In genomic region chr9:35749515-35750255, GRCh38 we compare ENCODE assay signal across 8 cellular contexts. TPM values are rescaled to one million over a fixed set of nuclear protein-coding genes. Genes with fewer than 3 reads are reported as not detected.
DNase-seq lines count a peak whose midpoint lies in the region; ATAC-seq and TF ChIP-seq lines count a peak whose summit lies in the region.

No MANE protein-coding gene starts in this region.

- H3K14ac ChIP-seq in mesenchymal stem cell (ENCODE audit: low read length in 2 of 2), result peak overlapping the region in 1 of 2 experiments; percentile 63

- TF ChIP-seq CTCF in activated B cell treated with CpG ODN at 0.5 μM for 24 hours (IDR thresholded peaks at IDR 0.05), result no peak

- peak overlapping the region; percentile 86 for H4K91ac ChIP-seq in mesenchymal stem cell (ENCODE audit: low read length)

- peak overlapping the region; percentile 93 for H3K4me3 Mint-ChIP-seq in activated B cell treated with CpG ODN at 0.5 μM for 24 hours

- no peak overlapping the region for H2BK5ac ChIP-seq in mesenchymal stem cell (ENCODE audit: low read depth, low read length, poor library complexity, severe bottlenecking)

- peak overlapping the region; percentile 81 for H2BK120ac ChIP-seq in mesenchymal stem cell (ENCODE audit: low read depth, low read length)

- H3K36me3 Mint-ChIP-seq in activated B cell treated with CpG ODN at 0.5 μM for 24 hours (ENCODE audit: low read depth), result peaks cover 54% of the 10 kb centered on the region

- peak overlapping the region; percentile 52 to 64 for H3K4ac ChIP-seq in mesenchymal stem cell (ENCODE audit: low read depth in 1 of 2, low read length in 2 of 2)

- ATAC-seq in GM19397 (IDR thresholded peaks at IDR 0.05; ENCODE audit: unreplicated experiment), result peak; percentile 29
- ATAC-seq in HG03460 (IDR thresholded peaks at IDR 0.05; ENCODE audit: unreplicated experiment), result peak; percentile 35
- ATAC-seq in activated B cell treated with CpG ODN at 0.5 μM for 24 hours (ENCODE audit: low read depth), result peak; percentile 47

- H3K9me3 ChIP-seq in BLaER1 treated with 17β-estradiol and CSF1 and Interleukin-3, amounts not matched to agents 10 nM and 100 nM (replicated peaks in 1 of 11), result no peaks in the 10 kb centered on the region
- no peaks in the 10 kb centered on the region for H3K9me3 ChIP-seq in mesenchymal stem cell (ENCODE audit: control insufficient read depth, low read length)

- no peaks in the 10 kb centered on the region for H3K27me3 Mint-ChIP-seq in activated B cell treated with CpG ODN at 0.5 μM for 24 hours

- H3K36me3 ChIP-seq in BLaER1 treated with 17β-estradiol and CSF1 and Interleukin-3, amounts not matched to agents 10 nM and 100 nM, result peaks cover 17 to 64% (median 42%) of the 10 kb centered on the region in 11 experiments
- peaks cover 32 to 50% of the 10 kb centered on the region in 2 experiments for H3K36me3 ChIP-seq in mesenchymal stem cell (ENCODE audit: control insufficient read depth in 1 of 2, insufficient read depth in 2 of 2, low read depth in 1 of 2, low read length in 2 of 2)

- WGBS in mesenchymal stem cell, result 7% methylated on average over 16 of the region's 19 CpGs

- peak overlapping the region; percentile 77 to 89 (median 85) for H3K9ac ChIP-seq in BLaER1 treated with 17β-estradiol and CSF1 and Interleukin-3, amounts not matched to agents 10 nM and 100 nM
- H3K9ac ChIP-seq in mesenchymal stem cell (ENCODE audit: low read length), result peak overlapping the region; percentile 93

- peak overlapping the region; percentile 78 to 100 (median 96) for H3K4me2 ChIP-seq in BLaER1 treated with 17β-estradiol and CSF1 and Interleukin-3, amounts not matched to agents 10 nM and 100 nM
- peak overlapping the region; percentile 91 for H3K4me2 ChIP-seq in mesenchymal stem cell (ENCODE audit: low read length, poor library complexity, severe bottlenecking)

- peak overlapping the region; percentile 33 for H2AFZ ChIP-seq in mesenchymal stem cell (ENCODE audit: low read depth, low read length)

- no peaks in the 10 kb centered on the region for H3K9me3 Mint-ChIP-seq in activated B cell treated with CpG ODN at 0.5 μM for 24 hours

- POLR2A ChIA-PET in activated B cell treated with CpG ODN at 0.5 μM for 24 hours (lab: Charles Lee), result interaction anchor here (0.5 to 6.2 kb wide), 23 partner anchors 10 to 646 kb away, joined by 3 to 67 read pairs (median 4); partner anchors contain the start of genes CCDC107, CREB3, HINT2 and RMRP

- H3K27me3 ChIP-seq in BLaER1 treated with 17β-estradiol and CSF1 and Interleukin-3, amounts not matched to agents 10 nM and 100 nM, result no peaks in the 10 kb centered on the region
- H3K27me3 ChIP-seq in mesenchymal stem cell (ENCODE audit: control insufficient read depth in 1 of 2, insufficient read depth in 1 of 2, low read length in 2 of 2), result no peaks in the 10 kb centered on the region

- peak overlapping the region; percentile 83 to 85 for H3K18ac ChIP-seq in mesenchymal stem cell (ENCODE audit: low read depth in 1 of 2, low read length in 2 of 2)

- peak overlapping the region; percentile 21 to 40 for H2BK12ac ChIP-seq in mesenchymal stem cell (ENCODE audit: low read length in 2 of 2)

- H2BK15ac ChIP-seq in mesenchymal stem cell (ENCODE audit: low read depth, poor library complexity, severe bottlenecking), result peak overlapping the region; percentile 93

- peak overlapping the region; percentile 93 for H4K8ac ChIP-seq in mesenchymal stem cell (ENCODE audit: low read length)

- H3K79me1 ChIP-seq in mesenchymal stem cell (replicated peaks; ENCODE audit: low read length, poor library complexity, severe bottlenecking), result peaks cover 17% of the 10 kb centered on the region

- peak overlapping the region; percentile 79 to 90 (median 81) for H3K27ac ChIP-seq in BLaER1 treated with 17β-estradiol and CSF1 and Interleukin-3, amounts not matched to agents 10 nM and 100 nM
- H3K27ac ChIP-seq in mesenchymal stem cell (ENCODE audit: low read length, poor library complexity, severe bottlenecking), result peak overlapping the region; percentile 68
- H3K27ac ChIP-seq in temporal lobe (ENCODE audit: low read depth, low read length), result peak overlapping the region; percentile 81

- H3K4me1 ChIP-seq in BLaER1 treated with 17β-estradiol and CSF1 and Interleukin-3, amounts not matched to agents 10 nM and 100 nM, result peaks cover 43 to 56% (median 47%) of the 10 kb centered on the region in 10 experiments
- H3K4me1 ChIP-seq in mesenchymal stem cell (ENCODE audit: control insufficient read depth, insufficient read depth, low read depth, low read length), result peaks cover 33% of the 10 kb centered on the region

- peaks cover 44% of the 10 kb centered on the region for H3K4me1 Mint-ChIP-seq in activated B cell treated with CpG ODN at 0.5 μM for 24 hours

- peak overlapping the region; percentile 81 to 97 (median 88) for H3K4me3 ChIP-seq in BLaER1 treated with 17β-estradiol and CSF1 and Interleukin-3, amounts not matched to agents 10 nM and 100 nM
- H3K4me3 ChIP-seq in mesenchymal stem cell (ENCODE audit: insufficient read depth in 1 of 2, low read depth in 1 of 2, low read length in 2 of 2), result peak overlapping the region; percentile 88 to 95

- H2AK5ac ChIP-seq in mesenchymal stem cell (ENCODE audit: low read length, severe bottlenecking), result peak overlapping the region; percentile 24

- intact Hi-C loops in activated B cell treated with CpG ODN at 0.5 μM for 24 hours (cut with micrococcal nuclease), result loop anchor here (1.0 to 5.0 kb wide), 6 partner anchors 8 to 145 kb away; partner anchors contain the start of genes CREB3, HINT2 and TLN1

- peak overlapping the region; percentile 88 for H3K27ac Mint-ChIP-seq in activated B cell treated with CpG ODN at 0.5 μM for 24 hours

- DNase-seq in activated B cell treated with CpG ODN at 0.5 μM for 24 hours, result no peak
- peak; percentile 65 for DNase-seq in dermis blood vessel endothelial cell
- DNase-seq in mesenchymal stem cell, result peak; percentile 45
- DNase-seq in NCI-H2107 treated with DMSO at 0.1 percent for 48 hours (lab: John Stamatoyannopoulos, UW; ENCODE audit: unreplicated experiment), result no peak

- H3K23ac ChIP-seq in mesenchymal stem cell (ENCODE audit: low read length in 2 of 2), result no peak overlapping the region

- CTCF ChIA-PET in activated B cell treated with CpG ODN at 0.5 μM for 24 hours (lab: Charles Lee), result interaction anchor here (0.7 to 6.0 kb wide), 10 partner anchors 11 to 146 kb away, joined by 3 to 51 read pairs (median 5); partner anchors contain the start of gene CCDC107

- H4K20me1 ChIP-seq in BLaER1 treated with 17β-estradiol and CSF1 and Interleukin-3, amounts not matched to agents 10 nM and 100 nM, result peaks cover 0 to 41% (median 32%) of the 10 kb centered on the region in 11 experiments; a peak in 15 of 22 replicates

RNA-seq across cellular contexts. Expression of gene RGP1, which starts 0.6 kb away (rescaled TPM):
- total RNA-seq in activated B cell treated with CpG ODN at 0.5 μM for 24 hours, result 23.8 and 25.4 TPM in 2 replicates
- total RNA-seq in dermis blood vessel endothelial cell, result 10.6 and 20.7 TPM in 2 replicates
- polyA plus RNA-seq in mesenchymal stem cell (2013, experiment 1 of 2), result 15.2 TPM
- 15.1 TPM for polyA plus RNA-seq in mesenchymal stem cell (2013, experiment 2 of 2)
- total RNA-seq in temporal lobe, result 11.3 TPM

RNA-seq across cellular contexts. Expression of gene GBA2, which starts 0.7 kb away (rescaled TPM):
- total RNA-seq in activated B cell treated with CpG ODN at 0.5 μM for 24 hours (93.4 and 104 TPM in 2 replicates), dermis blood vessel endothelial cell (95.2 and 121 TPM in 2 replicates), temporal lobe (47.9 TPM)
- polyA plus RNA-seq in mesenchymal stem cell (2013, experiment 1 of 2), result 22.6 TPM
- polyA plus RNA-seq in mesenchymal stem cell (2013, experiment 2 of 2), result 20.1 TPM

RNA-seq across cellular contexts. Expression of gene MSMP, which starts 4.4 kb away (rescaled TPM):
- total RNA-seq in activated B cell treated with CpG ODN at 0.5 μM for 24 hours, result 0.78 and 1.2 TPM in 2 replicates
- 42.5 and 66.8 TPM in 2 replicates for total RNA-seq in dermis blood vessel endothelial cell
- polyA plus RNA-seq in mesenchymal stem cell (2013, experiment 1 of 2), result not detected
- polyA plus RNA-seq in mesenchymal stem cell (2013, experiment 2 of 2), result not detected
- total RNA-seq in temporal lobe, result not detected

RNA-seq across cellular contexts. Expression of gene CREB3, which starts 17.2 kb away (rescaled TPM):
- total RNA-seq in activated B cell treated with CpG ODN at 0.5 μM for 24 hours (13.8 and 16.9 TPM in 2 replicates), dermis blood vessel endothelial cell (57.5 and 66.5 TPM in 2 replicates), temporal lobe (23.6 TPM)
- 45.6 TPM for polyA plus RNA-seq in mesenchymal stem cell (2013, experiment 1 of 2)
- polyA plus RNA-seq in mesenchymal stem cell (2013, experiment 2 of 2), result 45.1 TPM

RNA-seq across cellular contexts. Expression of gene TLN1, which starts 17.7 kb away (rescaled TPM):
- total RNA-seq in activated B cell treated with CpG ODN at 0.5 μM for 24 hours (327 and 362 TPM in 2 replicates), dermis blood vessel endothelial cell (250 and 670 TPM in 2 replicates), temporal lobe (21.6 TPM)
- polyA plus RNA-seq in mesenchymal stem cell (2013, experiment 1 of 2), result 98.6 TPM
- polyA plus RNA-seq in mesenchymal stem cell (2013, experiment 2 of 2), result 91.6 TPM

Comparison
In these comparisons a context has a peak if more than half of its experiments do, and no peak if none do; other contexts are left out.
1. DNase-seq: peak in dermis blood vessel endothelial cell (single experiment) and mesenchymal stem cell (single experiment); none in activated B cell treated with CpG ODN at 0.5 μM for 24 hours (single experiment) and NCI-H2107 treated with DMSO at 0.1 percent for 48 hours (single experiment).
2. RNA of gene MSMP, which starts 4.4 kb away (total RNA-seq): 42.5 to 66.8 TPM in dermis blood vessel endothelial cell; 0.78 to 1.2 TPM in activated B cell treated with CpG ODN at 0.5 μM for 24 hours and not detected in temporal lobe (single experiment); every median in the first group is over 10 times any median in the second.
3. Peak in every context shown above with its lines, with median percentiles within 50 percentile points of each other: H3K27ac ChIP-seq and ATAC-seq.